1 cellular context compared by ENCODE assay signal in the genomic region with DNA sequence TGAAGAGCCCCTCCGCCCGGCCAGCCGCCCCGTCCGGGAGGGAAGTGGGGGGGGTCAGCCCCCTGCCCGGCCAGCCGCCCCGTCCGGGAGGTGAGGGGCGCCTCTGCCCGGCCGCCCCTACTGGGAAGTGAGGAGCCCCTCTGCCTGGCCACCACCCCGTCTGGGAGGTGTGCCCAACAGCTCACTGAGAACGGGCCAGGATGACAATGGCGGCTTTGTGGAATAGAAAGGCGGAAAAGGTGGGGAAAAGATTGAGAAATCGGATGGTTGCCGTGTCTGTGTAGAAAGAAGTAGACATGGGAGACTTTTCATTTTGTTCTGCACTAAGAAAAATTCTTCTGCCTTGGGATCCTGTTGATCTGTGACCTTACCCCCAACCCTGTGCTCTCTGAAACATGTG. TPM values are rescaled to one million over a fixed set of nuclear protein-coding genes. Genes with fewer than 3 reads are reported as not detected.
"Had no signal": no experiment of that assay in that cellular context is flagged by ENCODE, and none has a peak within 500 bp of the region (broad histone marks: within the 10 kb centered on the region; RNA-seq: fewer than 3 reads in every experiment).

No MANE protein-coding gene starts in this region.

RNA-seq across cellular contexts. Expression of a gene that starts 6.6 kb away (rescaled TPM):
- total RNA-seq: HT1080 had no signal
